Comparison of ENCODE assay signal across 8 cellular contexts in the genomic region with DNA sequence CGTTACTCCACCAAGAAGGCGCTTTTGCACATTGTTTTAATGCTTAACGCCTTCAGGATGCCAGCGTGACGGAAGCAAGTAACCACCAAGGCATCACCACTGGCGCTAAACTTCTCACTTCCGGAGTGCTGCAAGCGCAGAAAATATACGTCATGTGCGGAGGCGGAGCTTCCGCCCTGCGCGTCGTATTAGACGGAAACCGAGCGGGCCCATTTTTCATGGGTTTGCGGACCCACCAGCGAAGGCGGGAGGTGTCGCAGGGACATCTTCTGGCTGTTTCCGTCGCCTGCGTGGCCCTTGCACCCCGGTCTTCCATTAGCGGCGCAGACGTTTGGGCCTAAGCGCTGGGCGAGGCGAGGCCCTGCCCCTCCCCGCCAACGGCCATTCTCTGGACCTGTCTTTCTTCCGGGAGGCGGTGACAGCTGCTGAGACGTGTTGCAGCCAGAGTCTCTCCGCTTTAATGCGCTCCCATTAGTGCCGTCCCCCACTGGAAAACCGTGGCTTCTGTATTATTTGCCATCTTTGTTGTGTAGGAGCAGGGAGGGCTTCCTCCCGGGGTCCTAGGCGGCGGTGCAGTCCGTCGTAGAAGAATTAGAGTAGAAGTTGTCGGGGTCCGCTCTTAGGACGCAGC. TPM values are rescaled to one million over a fixed set of nuclear protein-coding genes. Genes with fewer than 3 reads are reported as not detected.
DNase-seq lines count a peak whose midpoint lies in the region; ATAC-seq, FAIRE-seq and TF ChIP-seq lines count a peak whose summit lies in the region.

Gene ERCC5, plus strand, starts transcription at position 403 of the 631 bp plus-strand sequence. CDS start 235 bp downstream, outside the sequence.

- peak within 1 kb of the TSS; percentile 94 for H3K27ac ChIP-seq in astrocyte (ENCODE audit: low read depth, low read length)
- peak within 1 kb of the TSS; percentile 100 for H3K27ac ChIP-seq in right cardiac atrium (ENCODE audit: low read length)
- peak within 1 kb of the TSS; percentile 91 for H3K27ac ChIP-seq in vagina

- TF ChIP-seq POLR2A in GM18505 (IDR thresholded peaks at IDR 0.05; ENCODE audit: borderline replicate concordance, extremely low read depth, insufficient read depth, insufficient read length) (peak; percentile 86), vagina (IDR thresholded peaks at IDR 0.05) (peak in 1 of 2 donors; percentile 43)

- peaks cover 13% of the 10 kb centered on the region for H3K4me1 Mint-ChIP-seq in astrocyte (ENCODE audit: low read depth, unreplicated experiment)

- WGBS in right cardiac atrium: under 1% methylated on average over 49 of the region's 49 CpGs

- H3K36me3 ChIP-seq in astrocyte (ENCODE audit: insufficient read depth, low read length): peaks cover 2% of the 10 kb centered on the region
- H3K36me3 ChIP-seq in vagina: peaks cover 0 to 4% of the 10 kb centered on the region in 2 donors

- no peaks in the 10 kb centered on the region for H3K27me3 ChIP-seq in astrocyte (ENCODE audit: insufficient read depth, low read length)
- no peaks in the 10 kb centered on the region for H3K27me3 ChIP-seq in right cardiac atrium (ENCODE audit: control insufficient read depth, insufficient read depth)
- H3K27me3 ChIP-seq in vagina: no peaks in the 10 kb centered on the region

- peaks cover 22% of the 10 kb centered on the region for H4K20me1 ChIP-seq in astrocyte (ENCODE audit: insufficient read depth, low read length)

- peak; percentile 74 for FAIRE-seq in astrocyte (lab: Jason Lieb, UNC)

- intact Hi-C loops in right cardiac atrium (cut with DNase I): loop anchor here (5.0 to 10.0 kb wide), 3 partner anchors 71 to 263 kb away; partner anchors contain the start of genes TPP2 (in 2 of the 4) and TEX30 (in 1 of the 4)
- intact Hi-C loops in vagina (cut with DNase I): loop anchor here (2.0 kb wide), 1 partner anchor 249 kb away; the partner anchor contains the start of gene TPP2

- peak; percentile 86 for ATAC-seq in GM18505 (IDR thresholded peaks at IDR 0.05; ENCODE audit: unreplicated experiment)
- ATAC-seq in HG02970 (IDR thresholded peaks at IDR 0.05; ENCODE audit: low FRiP score, unreplicated experiment): peak; percentile 87
- ATAC-seq in right cardiac atrium: peak; percentile 95 to 96

- H3K27me3 Mint-ChIP-seq in astrocyte (ENCODE audit: low read depth, unreplicated experiment): no peaks in the 10 kb centered on the region

- H3K4me3 Mint-ChIP-seq in astrocyte (ENCODE audit: unreplicated experiment): peak within 1 kb of the TSS; percentile 95

- no peaks in the 10 kb centered on the region for H3K36me3 Mint-ChIP-seq in astrocyte (ENCODE audit: low read depth, unreplicated experiment)

- peak within 1 kb of the TSS; percentile 96 for H2AFZ ChIP-seq in astrocyte (ENCODE audit: low read depth, low read length)

- TF ChIP-seq CTCF in astrocyte (IDR thresholded peaks at IDR 0.05; ENCODE audit: insufficient read depth, low read depth, low read length): no peak
- TF ChIP-seq CTCF in vagina (IDR thresholded peaks at IDR 0.05): no peak

- no peaks in the 10 kb centered on the region for H3K9me3 Mint-ChIP-seq in astrocyte (ENCODE audit: unreplicated experiment)

- peak within 1 kb of the TSS; percentile 97 for H3K27ac Mint-ChIP-seq in astrocyte (ENCODE audit: unreplicated experiment)

- H3K4me1 ChIP-seq in astrocyte (ENCODE audit: insufficient read depth, low read length) (peaks cover 3% of the 10 kb centered on the region), right cardiac atrium (ENCODE audit: control insufficient read depth, insufficient read depth, low read length) (peaks cover 2% of the 10 kb centered on the region), vagina (peaks cover 29% of the 10 kb centered on the region)

- DNase-seq in NCI-H187 treated with DMSO at 0.1 percent for 48 hours (lab: John Stamatoyannopoulos, UW) (peak; percentile 71), T-helper 22 cell (ENCODE audit: low read depth) (peak; percentile 89), astrocyte (ENCODE audit: low read depth) (peak; percentile 95), right cardiac atrium (peak; percentile 96 to 97 (median 97)), putamen (ENCODE audit: low spot score) (peak; percentile 95), vagina (ENCODE audit: extremely low spot score in 2 of 2) (peak in 1 of 2 donors; percentile 94)

- peak within 1 kb of the TSS; percentile 85 for H3K4me2 ChIP-seq in astrocyte (ENCODE audit: low read length)

- H3K9ac ChIP-seq in astrocyte (ENCODE audit: low read length): peak within 1 kb of the TSS; percentile 92

- H3K79me2 ChIP-seq in astrocyte (ENCODE audit: insufficient read depth, low read length): peaks cover 47% of the 10 kb centered on the region

- H3K9me3 ChIP-seq in astrocyte (ENCODE audit: insufficient read depth, low read depth, low read length) (no peaks in the 10 kb centered on the region), right cardiac atrium (ENCODE audit: control insufficient read depth, low read length) (no peaks in the 10 kb centered on the region), vagina (no peaks in the 10 kb centered on the region)

- H3K4me3 ChIP-seq in astrocyte (ENCODE audit: insufficient read depth, low read depth, low read length) (peak within 1 kb of the TSS; percentile 97), right cardiac atrium (ENCODE audit: low read length) (peak within 1 kb of the TSS; percentile 96), vagina (peak within 1 kb of the TSS; percentile 74 to 87)

RNA-seq across cellular contexts. Expression of gene ERCC5, which starts in this region (rescaled TPM):
- total RNA-seq in astrocyte (42.9 and 51.4 TPM in 2 replicates), right cardiac atrium (10 to 100 TPM; 28.6 to 34.4 (median 30.6) TPM), vagina (41.3 TPM)
- 28.4 TPM for polyA plus RNA-seq in right cardiac atrium
